In genomic region chr13:42534785-42535184, GRCh38 we compare ENCODE assay signal across 3 cellular contexts.
A peak's percentile ranks its signal among the peaks of the same experiment; 100 is the strongest.
TF ChIP-seq lines count a peak whose summit lies in the region.

No MANE protein-coding gene starts in this region.

TF ChIP-seq in liver, 16 proteins besides CTCF, POLR2A, EP300 and RAD21:
- TF ChIP-seq FOXA2 (IDR thresholded peaks at IDR 0.05) (peak; percentile 94), ATF3 (IDR thresholded peaks at IDR 0.05) (no peak), NR2F2 (IDR thresholded peaks at IDR 0.05) (no peak), MAX (IDR thresholded peaks at IDR 0.05) (peak; percentile 39), TAF1 (conservative IDR thresholded peaks at IDR 0.05) (no peak), REST (IDR thresholded peaks at IDR 0.05) (no peak), HNF4A (conservative IDR thresholded peaks at IDR 0.05) (peak; percentile 80 to 83), GABPA (IDR thresholded peaks at IDR 0.05 in 1 of 2, conservative IDR thresholded peaks at IDR 0.05 in 1 of 2) (no peak), SP1 (IDR thresholded peaks at IDR 0.05) (peak; percentile 69), YY1 (IDR thresholded peaks at IDR 0.05) (peak; percentile 69), ZBTB33 (IDR thresholded peaks at IDR 0.05) (no peak), FOXA1 (IDR thresholded peaks at IDR 0.05) (peak; percentile 63), HNF4G (IDR thresholded peaks at IDR 0.05) (no peak), EGR1 (IDR thresholded peaks at IDR 0.05; ENCODE audit: low read depth in 2 of 2) (no peak), JUND (IDR thresholded peaks at IDR 0.05) (no peak), RXRA (IDR thresholded peaks at IDR 0.05) (peak; percentile 85 to 87)

TF ChIP-seq in HepG2, 621 proteins besides CTCF, POLR2A, EP300 and RAD21:
- TF ChIP-seq ZNF362 (CRISPR knock-in tag; IDR thresholded peaks at IDR 0.05; ENCODE audit: borderline replicate concordance) (no peak), TERF1 (CRISPR knock-in tag; IDR thresholded peaks at IDR 0.05) (no peak), MTA1 (CRISPR knock-in tag; IDR thresholded peaks at IDR 0.05; ENCODE audit: borderline replicate concordance) (no peak)

TF ChIP-seq in GM12891, 5 proteins besides CTCF, POLR2A, EP300 and RAD21:
- TF ChIP-seq TAF1 (IDR thresholded peaks at IDR 0.05; ENCODE audit: low read depth, low read length) (no peak), POU2F2 (IDR thresholded peaks at IDR 0.05; ENCODE audit: low read depth, low read length) (no peak), SPI1 (IDR thresholded peaks at IDR 0.05; ENCODE audit: low read depth, low read length) (no peak), PAX5 (IDR thresholded peaks at IDR 0.05; ENCODE audit: insufficient read depth, low read length, severe bottlenecking) (no peak), POLR2AphosphoS5 (IDR thresholded peaks at IDR 0.05; ENCODE audit: low read depth, low read length) (no peak)
